23 cellular contexts compared by ENCODE assay signal in the genomic region with DNA sequence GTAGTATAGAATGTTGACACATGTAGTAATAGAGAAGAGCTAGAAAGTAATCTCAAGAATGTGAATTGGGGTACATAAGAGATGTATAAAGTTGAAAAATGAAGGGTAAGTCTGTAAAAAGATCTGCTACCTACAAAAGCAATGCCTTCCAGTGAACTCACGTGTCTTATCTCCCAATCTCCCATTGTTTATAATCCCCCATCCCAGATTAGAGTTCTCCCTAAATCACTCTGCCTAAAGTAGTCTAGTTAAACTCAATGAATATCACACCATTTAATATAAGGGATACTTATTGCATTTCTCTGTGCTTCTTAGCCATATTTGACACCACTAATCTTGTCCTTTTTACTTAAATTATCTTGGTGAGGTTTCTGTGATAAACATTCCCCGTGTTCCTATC. TPM values are rescaled to one million over a fixed set of nuclear protein-coding genes. Genes with fewer than 3 reads are reported as not detected.
A peak's percentile ranks its signal among the peaks of the same experiment; 100 is the strongest.
DNase-seq lines count a peak whose midpoint lies in the region; ATAC-seq and TF ChIP-seq lines count a peak whose summit lies in the region.
"Had no signal": no experiment of that assay in that cellular context is flagged by ENCODE, and none has a peak within 500 bp of the region (broad histone marks: within the 10 kb centered on the region; RNA-seq: fewer than 3 reads in every experiment).

No MANE protein-coding gene starts in this region.

- H3K4me3 ChIP-seq in heart left ventricle (peak overlapping the region in 11 of 12 donors; percentile 1 to 61 (median 51)), right atrium auricular region (peak overlapping the region; percentile 16 to 31), right cardiac atrium (ENCODE audit: low read length) (peak overlapping the region; percentile 56), gastrocnemius medialis (peak overlapping the region in 1 of 4 donors; percentile 1), SJCRH30 (no peak overlapping the region), aorta (ENCODE audit: low read length in 2 of 2) (no peak overlapping the region)
- H3K4me3 ChIP-seq: HAP-1 had no signal

- DNase-seq in heart left ventricle = no peak
- no peak for DNase-seq in Right ventricle myocardium superior
- DNase-seq in right atrium auricular region (ENCODE audit: low spot score) = no peak
- DNase-seq in left ventricle myocardium superior = no peak
- no peak for DNase-seq in right cardiac atrium
- no peak for DNase-seq in gastrocnemius medialis
- no peak for DNase-seq in SJCRH30
- DNase-seq in aorta = no peak
- DNase-seq: C1 segment of cervical spinal cord; Calu3; CD4-positive, alpha-beta memory T cell; COR-L47; DMS53; DMS79 treated with DMSO at 0.1 percent for 48 hours; GF-D8; GOT3; HFFc6 had no signal

- in situ Hi-C loops in gastrocnemius medialis (cut with MboI; ENCODE audit: low sequenced_read_pairs in 4 of 4) = no loop called here

- H3K27me3 ChIP-seq in heart left ventricle = no peaks in the 10 kb centered on the region
- H3K27me3 ChIP-seq in right atrium auricular region = no peaks in the 10 kb centered on the region
- H3K27me3 ChIP-seq in right cardiac atrium (ENCODE audit: control insufficient read depth, insufficient read depth) = no peaks in the 10 kb centered on the region
- H3K27me3 ChIP-seq in gastrocnemius medialis = no peaks in the 10 kb centered on the region
- no peaks in the 10 kb centered on the region for H3K27me3 ChIP-seq in SJCRH30
- no peaks in the 10 kb centered on the region for H3K27me3 ChIP-seq in aorta (ENCODE audit: control insufficient read depth in 1 of 2, insufficient read depth in 2 of 2, low read length in 1 of 2)

- H3K36me3 ChIP-seq in heart left ventricle (no peaks in the 10 kb centered on the region), right atrium auricular region (no peaks in the 10 kb centered on the region), gastrocnemius medialis (no peaks in the 10 kb centered on the region), SJCRH30 (no peaks in the 10 kb centered on the region), aorta (ENCODE audit: control insufficient read depth in 1 of 2, insufficient read depth in 2 of 2, low read length in 1 of 2) (no peaks in the 10 kb centered on the region)
- H3K36me3 ChIP-seq: HAP-1 had no signal

- no peak for TF ChIP-seq POLR2A in heart left ventricle (IDR thresholded peaks at IDR 0.05)
- TF ChIP-seq POLR2A in gastrocnemius medialis (IDR thresholded peaks at IDR 0.05) = no peak

- intact Hi-C loops in heart left ventricle (cut with DNase I) = loop anchor here in 3 of 10 donors (5.0 to 10.0 kb wide), 3 partner anchors 58 to 132 kb away; no protein-coding TSS in a partner anchor
- intact Hi-C loops in Right ventricle myocardium superior (cut with DNase I) = loop anchor here (10.0 kb wide), 1 partner anchor 132 kb away; no protein-coding TSS in a partner anchor
- intact Hi-C loops in left ventricle myocardium superior (cut with micrococcal nuclease) = loop anchor here (5.0 kb wide), 1 partner anchor 130 kb away; no protein-coding TSS in a partner anchor
- intact Hi-C loops in right cardiac atrium (cut with DNase I) = no loop called here
- intact Hi-C loops in gastrocnemius medialis (cut with DNase I; ENCODE audit: low total_unique reads) = no loop called here
- intact Hi-C loops in aorta (cut with DNase I) = no loop called here

- H3K9me3 ChIP-seq in heart left ventricle (no peaks in the 10 kb centered on the region), right atrium auricular region (no peaks in the 10 kb centered on the region), right cardiac atrium (ENCODE audit: control insufficient read depth, low read length) (no peaks in the 10 kb centered on the region), gastrocnemius medialis (no peaks in the 10 kb centered on the region), SJCRH30 (replicated peaks) (no peaks in the 10 kb centered on the region), aorta (ENCODE audit: control insufficient read depth, low read length) (no peaks in the 10 kb centered on the region)
- H3K9me3 ChIP-seq: HAP-1 had no signal

- ATAC-seq in heart left ventricle = no peak
- ATAC-seq in Right ventricle myocardium superior (ENCODE audit: poor library complexity) = no peak
- ATAC-seq in left ventricle myocardium superior = no peak
- ATAC-seq in right cardiac atrium = no peak
- ATAC-seq in gastrocnemius medialis = no peak
- ATAC-seq in aorta (ENCODE audit: low FRiP score) = no peak

- H3K27ac ChIP-seq in heart left ventricle (peak overlapping the region in 9 of 12 donors; percentile 35 to 85 (median 61)), right atrium auricular region (peak overlapping the region in 1 of 2 donors; percentile 70), right cardiac atrium (ENCODE audit: low read length) (no peak overlapping the region), gastrocnemius medialis (peak overlapping the region in 3 of 4 donors; percentile 26 to 79 (median 79)), SJCRH30 (no peak overlapping the region), aorta (ENCODE audit: low read depth in 1 of 2, low read length in 2 of 2) (no peak overlapping the region)

- no peak for TF ChIP-seq CTCF in heart left ventricle (IDR thresholded peaks at IDR 0.05)
- no peak for TF ChIP-seq CTCF in right atrium auricular region (IDR thresholded peaks at IDR 0.05)
- no peak for TF ChIP-seq CTCF in gastrocnemius medialis (IDR thresholded peaks at IDR 0.05 in 4 of 5, conservative IDR thresholded peaks at IDR 0.05 in 1 of 5)

- 9 to 15% (median 11%) methylated on average over 2 of the region's 2 CpGs for WGBS in heart left ventricle, 4 donors
- 19% methylated on average over 2 of the region's 2 CpGs for WGBS in right cardiac atrium
- 34% methylated on average over 2 of the region's 2 CpGs for WGBS in aorta, 2 donors

- H3K4me1 ChIP-seq in heart left ventricle (peaks cover 0 to 9% (median 0%) of the 10 kb centered on the region in 12 donors), right atrium auricular region (no peaks in the 10 kb centered on the region), right cardiac atrium (ENCODE audit: control insufficient read depth, insufficient read depth, low read length) (peaks cover 2% of the 10 kb centered on the region), gastrocnemius medialis (peaks cover 0 to 17% of the 10 kb centered on the region in 2 donors), SJCRH30 (no peaks in the 10 kb centered on the region), aorta (ENCODE audit: control insufficient read depth in 1 of 2, insufficient read depth in 2 of 2, low read length in 2 of 2) (no peaks in the 10 kb centered on the region)

RNA-seq across cellular contexts. Expression of gene TECRL, which starts 6.6 kb away (rescaled TPM):
- total RNA-seq in heart left ventricle (1,000 to 10,000 TPM in 5 of 9 donors, 100 to 1,000 TPM in 4; 652 to 1,384 (median 1,052) TPM), Right ventricle myocardium superior (1,034 TPM), right atrium auricular region (100 to 1,000 TPM; 203 to 712 TPM), left ventricle myocardium superior (1,256 TPM), right cardiac atrium (100 to 1,000 TPM; 773 to 857 (median 826) TPM), gastrocnemius medialis (10 to 100 TPM; 14.4 to 21.8 (median 17.2) TPM), aorta (not detected)
- polyA plus RNA-seq in heart left ventricle (100 to 1,000 TPM; 353 to 454 TPM), right cardiac atrium (354 TPM), aorta (1 to 10 TPM in 1 of 2 donors, under 1 TPM in 1; 0.13 to 1.0 TPM)
- not detected in 2 replicates for total RNA-seq in SJCRH30 (2014; rRNA removed; shearing (Covaris generic))
- total RNA-seq: A172; A673; Calu3; CD4-positive, alpha-beta memory T cell; Daoy; G401; HFFc6 had no signal
- polyA plus RNA-seq: BJ; CD4-positive, alpha-beta memory T cell had no signal

Comparison
In these comparisons a context has a peak if more than half of its experiments do, and no peak if none do; other contexts are left out.
1. H3K27ac ChIP-seq: peak in heart left ventricle (9 of 12) and gastrocnemius medialis (3 of 4); none in right cardiac atrium (single experiment), SJCRH30 (single experiment) and aorta (0 of 2).
2. intact Hi-C loops: an anchor here in Right ventricle myocardium superior (10.0 kb wide) and left ventricle myocardium superior (5.0 kb wide); none called in right cardiac atrium, gastrocnemius medialis and aorta.
3. H3K4me3 ChIP-seq: peak in heart left ventricle (11 of 12), right atrium auricular region (2 of 2) and right cardiac atrium (single experiment); none in SJCRH30 (single experiment) and aorta (0 of 2).
4. RNA of gene TECRL, which starts 6.6 kb away (total RNA-seq): 1,256 TPM in left ventricle myocardium superior (single experiment), 652 to 1,384 TPM in heart left ventricle, 1,034 TPM in Right ventricle myocardium superior (single experiment), 773 to 857 TPM in right cardiac atrium, 203 to 712 TPM in right atrium auricular region and 14.4 to 21.8 TPM in gastrocnemius medialis; not detected in SJCRH30 and not detected in aorta; every median in the first group is over 10 times any median in the second.